8 cellular contexts compared by ENCODE assay signal in genomic region chr9:132901859-132902831, GRCh38. TPM values are rescaled to one million over a fixed set of nuclear protein-coding genes. Genes with fewer than 3 reads are reported as not detected.
A peak's percentile ranks its signal among the peaks of the same experiment; 100 is the strongest.
DNase-seq lines count a peak whose midpoint lies in the region; ATAC-seq and TF ChIP-seq lines count a peak whose summit lies in the region.

No MANE protein-coding gene starts in this region.

- no peaks in the 10 kb centered on the region for H3K27me3 ChIP-seq in lung (ENCODE audit: control insufficient read depth, insufficient read depth)

- H3K27ac ChIP-seq in lung (ENCODE audit: low read depth in 1 of 2, low read length in 1 of 2) = no peak overlapping the region

- DNase-seq in Caki2 (ENCODE audit: low read depth) = peak; percentile 58
- peak; percentile 76 for DNase-seq in NCI-H460 (ENCODE audit: extremely low read depth, low read depth)
- peak; percentile 77 for DNase-seq in activated CD4-positive, alpha-beta T cell treated with anti-CD3 and anti-CD28 coated beads, Interleukin-2, amount 50 U/mL, for 1 hour
- DNase-seq in dermis blood vessel endothelial cell = peak; percentile 89
- DNase-seq in lung (ENCODE audit: low spot score) = peak; percentile 70
- DNase-seq in stimulated activated CD8-positive, alpha-beta memory T cell treated with anti-CD3 and anti-CD28 coated beads, Interleukin-15, amount 100 ng/mL, for 1 hour (ENCODE audit: low read depth) = peak; percentile 56

- H3K36me3 ChIP-seq in lung (ENCODE audit: control insufficient read depth in 2 of 2, insufficient read depth in 2 of 2, low read length in 2 of 2) = peaks cover 24 to 44% of the 10 kb centered on the region in 2 donors

- H3K9me3 ChIP-seq in lung (ENCODE audit: control insufficient read depth in 2 of 2, insufficient read depth in 1 of 2, low read length in 1 of 2) = peaks cover 0 to 2% of the 10 kb centered on the region in 2 donors

- ATAC-seq in HG02798 (IDR thresholded peaks at IDR 0.05; ENCODE audit: poor library complexity, unreplicated experiment) = peak; percentile 45
- ATAC-seq in lung (ENCODE audit: insufficient read depth, low FRiP score) = peak; percentile 83
- ATAC-seq in GM21390 (IDR thresholded peaks at IDR 0.05; ENCODE audit: unreplicated experiment) = no peak

- in situ Hi-C loops in Caki2 (cut with HindIII; ENCODE audit: low pct_unique_long_range_greater_than_20kb, low sequenced_read_pairs) = no loop called here

- peak; percentile 63 for TF ChIP-seq CTCF in lung (IDR thresholded peaks at IDR 0.05; ENCODE audit: control extremely low read depth, extremely low read depth)

- H3K4me1 ChIP-seq in lung (ENCODE audit: control insufficient read depth in 2 of 2, insufficient read depth in 2 of 2, low read length in 2 of 2) = no peaks in the 10 kb centered on the region

- WGBS in lung, 2 donors = 48 to 52% methylated on average over 11 of the region's 11 CpGs

- H3K4me3 ChIP-seq in lung = no peak overlapping the region

RNA-seq across cellular contexts. Expression of gene SPACA9, which starts 23.4 kb away (rescaled TPM):
- 0.17 and 2.2 TPM in 2 replicates for total RNA-seq in Caki2 (2014; rRNA removed; shearing (Covaris generic); ENCODE audit: low replicate concordance)
- 5.5 and 7.9 TPM in 2 replicates for total RNA-seq in NCI-H460 (2014; rRNA removed; shearing (Covaris generic))
- 1.7 and 2.0 TPM in 2 replicates for polyA plus RNA-seq in NCI-H460 (2014; cell fraction: nucleus; rRNA removed)
- total RNA-seq in dermis blood vessel endothelial cell (1.3 and 1.4 TPM in 2 replicates), lung (10 to 100 TPM; 21.2 to 25.1 TPM)
- polyA plus RNA-seq in lung = 10 to 100 TPM; 10.5 to 11.3 TPM

RNA-seq across cellular contexts. Expression of gene AK8, which starts 24.1 kb away (rescaled TPM):
- 0.58 and 2.6 TPM in 2 replicates for total RNA-seq in Caki2 (2014; rRNA removed; shearing (Covaris generic); ENCODE audit: low replicate concordance)
- total RNA-seq in NCI-H460 (2014; rRNA removed; shearing (Covaris generic)) = 0.42 and 2.6 TPM in 2 replicates
- 0.07 TPM in 1 of 2 replicates, not detected in the other for polyA plus RNA-seq in NCI-H460 (2014; cell fraction: nucleus; rRNA removed)
- total RNA-seq in dermis blood vessel endothelial cell (0.09 TPM in 1 of 2 replicates, not detected in the other), lung (10 to 100 TPM in 1 of 2 donors, 1 to 10 TPM in 1; 5.1 to 10.6 TPM)
- 1 to 10 TPM; 1.9 to 2.4 TPM for polyA plus RNA-seq in lung

RNA-seq across cellular contexts. Expression of gene TSC1, which starts 42.3 kb away (rescaled TPM):
- 7.8 and 8.6 TPM in 2 replicates for total RNA-seq in Caki2 (2014; rRNA removed; shearing (Covaris generic); ENCODE audit: low replicate concordance)
- 30.6 and 34.1 TPM in 2 replicates for total RNA-seq in NCI-H460 (2014; rRNA removed; shearing (Covaris generic))
- polyA plus RNA-seq in NCI-H460 (2014; cell fraction: nucleus; rRNA removed) = 32.3 and 72.3 TPM in 2 replicates
- total RNA-seq in dermis blood vessel endothelial cell = 29.8 and 33.4 TPM in 2 replicates
- total RNA-seq in lung = 10 to 100 TPM; 50.8 to 76.6 TPM
- polyA plus RNA-seq in lung = 10 to 100 TPM; 11.4 to 16.1 TPM
